In the genomic region with DNA sequence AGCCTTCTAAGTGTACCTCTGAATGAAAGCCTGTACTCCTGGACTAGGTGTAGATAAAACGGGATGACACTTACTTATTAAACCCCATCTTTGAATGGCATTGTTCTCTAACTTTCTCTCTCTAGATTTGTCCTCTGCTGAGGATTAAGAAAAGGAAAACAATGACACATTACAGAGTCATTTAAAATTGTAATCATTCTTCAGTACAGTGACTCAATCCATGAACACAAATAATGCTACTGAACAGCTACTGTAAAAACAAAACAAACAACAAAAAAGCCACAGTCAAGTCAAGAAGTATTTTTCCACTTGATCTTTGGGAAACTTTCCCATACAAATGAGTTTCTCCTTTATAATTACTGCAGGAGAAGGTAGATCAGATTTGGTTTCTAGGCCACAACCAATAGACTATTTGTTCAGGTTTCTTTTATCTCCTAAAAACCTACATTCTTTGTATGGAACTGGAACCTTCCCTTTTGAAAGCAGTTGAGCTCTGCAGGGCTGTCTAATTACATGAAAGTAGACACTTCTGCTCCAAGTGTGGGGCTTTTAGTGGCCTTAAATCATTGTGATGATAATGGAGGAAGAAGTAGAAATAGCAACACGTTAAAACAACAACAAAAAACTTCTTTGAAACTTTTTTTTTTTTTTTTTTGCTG, we compare ENCODE assay signal across 14 cellular contexts.
DNase-seq lines count a peak whose midpoint lies in the region; ATAC-seq and TF ChIP-seq lines count a peak whose summit lies in the region.
"Had no signal": no experiment of that assay in that cellular context is flagged by ENCODE, and none has a peak within 500 bp of the region (broad histone marks: within the 10 kb centered on the region; RNA-seq: fewer than 3 reads in every experiment).

No MANE protein-coding gene starts in this region.

- no peaks in the 10 kb centered on the region for H3K9me3 ChIP-seq in left ventricle myocardium inferior (replicated peaks)

- no peak for TF ChIP-seq CTCF in left ventricle myocardium inferior (IDR thresholded peaks at IDR 0.05; ENCODE audit: borderline replicate concordance)

- in situ Hi-C loops in G401 (cut with HindIII; ENCODE audit: low sequenced_read_pairs): no loop called here

- H3K4me1 ChIP-seq in left ventricle myocardium inferior: no peaks in the 10 kb centered on the region

- H3K36me3 ChIP-seq in left ventricle myocardium inferior: peaks cover 69% of the 10 kb centered on the region

- no peaks in the 10 kb centered on the region for H3K27me3 ChIP-seq in left ventricle myocardium inferior (ENCODE audit: low read depth)

- DNase-seq in AG20443 (ENCODE audit: low spot score): peak; percentile 27
- DNase-seq in amniotic epithelial cell (ENCODE audit: low read depth): peak; percentile 65
- peak; percentile 43 for DNase-seq in kidney glomerular epithelial cell (lab: John Stamatoyannopoulos, UW)
- DNase-seq in NCI-H2227 treated with DMSO at 0.1 percent for 48 hours (lab: John Stamatoyannopoulos, UW): no peak
- no peak for DNase-seq in G401 (ENCODE audit: low spot score)
- no peak for DNase-seq in NCI-H146 treated with DMSO at 0.1 percent for 48 hours (lab: John Stamatoyannopoulos, UW; ENCODE audit: unreplicated experiment)
- no peak for DNase-seq in left ventricle myocardium inferior
- DNase-seq: activated CD4-positive, alpha-beta T cell treated with anti-CD3 and anti-CD28 coated beads for 48 hours; C1 segment of cervical spinal cord; NCI-H1417 treated with DMSO at 0.1 percent for 48 hours; stimulated activated CD4-positive, alpha-beta T cell treated with anti-CD3 and anti-CD28 coated beads, Interleukin-4, amount 100 ng/mL, for 1 hour; stimulated activated naive CD8-positive, alpha-beta T cell treated with anti-CD3 and anti-CD28 coated beads, Interleukin-15, Interleukin-2, amounts not matched to agents 100 U/mL and 50 U/mL, for 24 hours had no signal

- peak; percentile 45 for ATAC-seq in HG02610 (IDR thresholded peaks at IDR 0.05; ENCODE audit: unreplicated experiment)
- ATAC-seq: stimulated activated naive CD8-positive, alpha-beta T cell treated with anti-CD3 and anti-CD28 coated beads, Interleukin-15, Interleukin-2, amounts not matched to agents 100 U/mL and 50 U/mL, for 24 hours had no signal

- no peak overlapping the region for H3K4me3 ChIP-seq in left ventricle myocardium inferior
- H3K4me3 ChIP-seq: lung had no signal

- no peak overlapping the region for H3K27ac ChIP-seq in left ventricle myocardium inferior (replicated peaks)

- intact Hi-C loops in left ventricle myocardium inferior (cut with micrococcal nuclease): no loop called here

Comparison
In these comparisons a context has a peak if more than half of its experiments do, and no peak if none do; other contexts are left out.
1. DNase-seq: peak in AG20443 (single experiment), amniotic epithelial cell (single experiment) and kidney glomerular epithelial cell (single experiment); none in NCI-H2227 treated with DMSO at 0.1 percent for 48 hours (single experiment), G401 (single experiment), NCI-H146 treated with DMSO at 0.1 percent for 48 hours (single experiment) and left ventricle myocardium inferior (single experiment).